7 cellular contexts compared by ENCODE assay signal in genomic region chr15:88894348-88894818, GRCh38. TPM values are rescaled to one million over a fixed set of nuclear protein-coding genes. Genes with fewer than 3 reads are reported as not detected.
DNase-seq lines count a peak whose midpoint lies in the region; ATAC-seq and FAIRE-seq lines count a peak whose summit lies in the region.

No MANE protein-coding gene starts in this region.

- no peak overlapping the region for H3K27ac Mint-ChIP-seq in central memory CD8-positive, alpha-beta T cell (ENCODE audit: low read depth)

- no peaks in the 10 kb centered on the region for H3K9me3 Mint-ChIP-seq in central memory CD8-positive, alpha-beta T cell

- DNase-seq in HTR-8/SVneo (ENCODE audit: insufficient read length, low spot score) (peak; percentile 38), lung microvascular endothelial cell (ENCODE audit: low read depth in 2 of 2) (peak; percentile 22 to 81)
- DNase-seq in activated CD4-positive, CD25-positive, alpha-beta regulatory T cell treated with anti-CD3 and anti-CD28 coated beads, Interleukin-2, amount 50 U/mL, for 16 hours (ENCODE audit: low read depth, low spot score): peak; percentile 71
- DNase-seq in central memory CD8-positive, alpha-beta T cell (ENCODE audit: low spot score in 2 of 2): peak; percentile 73 to 77
- DNase-seq in stimulated activated CD8-positive, alpha-beta memory T cell treated with anti-CD3 and anti-CD28 coated beads, Interleukin-4, amount 100 ng/mL, for 4 hours (ENCODE audit: low read depth in 2 of 2, low spot score in 1 of 2): peak; percentile 58 to 79

- peaks cover 23% of the 10 kb centered on the region for H3K4me1 Mint-ChIP-seq in central memory CD8-positive, alpha-beta T cell

- ATAC-seq in GM18907 (IDR thresholded peaks at IDR 0.05; ENCODE audit: unreplicated experiment): peak; percentile 53
- peak; percentile 70 for ATAC-seq in central memory CD8-positive, alpha-beta T cell (replicated peaks; ENCODE audit: extremely low read depth, poor library complexity, severe bottlenecking)
- ATAC-seq in HG03095 (IDR thresholded peaks at IDR 0.05; ENCODE audit: unreplicated experiment): no peak

- peak overlapping the region; percentile 80 for H3K4me3 Mint-ChIP-seq in central memory CD8-positive, alpha-beta T cell

- H3K27me3 Mint-ChIP-seq in central memory CD8-positive, alpha-beta T cell: peaks cover 9% of the 10 kb centered on the region

- peaks cover 2% of the 10 kb centered on the region for H3K36me3 Mint-ChIP-seq in central memory CD8-positive, alpha-beta T cell (ENCODE audit: insufficient read depth)

- FAIRE-seq in HTR-8/SVneo (lab: Jason Lieb, UNC): no peak

RNA-seq across cellular contexts. Expression of gene HAPLN3, which starts 1.0 kb away (rescaled TPM):
- 56.7 and 76.0 TPM in 2 replicates for total RNA-seq in lung microvascular endothelial cell

RNA-seq across cellular contexts. Expression of gene MFGE8, which starts 18.8 kb away (rescaled TPM):
- total RNA-seq in lung microvascular endothelial cell: 31.2 and 40.1 TPM in 2 replicates
